ENCODE assay signal across 8 cellular contexts in the genomic region with DNA sequence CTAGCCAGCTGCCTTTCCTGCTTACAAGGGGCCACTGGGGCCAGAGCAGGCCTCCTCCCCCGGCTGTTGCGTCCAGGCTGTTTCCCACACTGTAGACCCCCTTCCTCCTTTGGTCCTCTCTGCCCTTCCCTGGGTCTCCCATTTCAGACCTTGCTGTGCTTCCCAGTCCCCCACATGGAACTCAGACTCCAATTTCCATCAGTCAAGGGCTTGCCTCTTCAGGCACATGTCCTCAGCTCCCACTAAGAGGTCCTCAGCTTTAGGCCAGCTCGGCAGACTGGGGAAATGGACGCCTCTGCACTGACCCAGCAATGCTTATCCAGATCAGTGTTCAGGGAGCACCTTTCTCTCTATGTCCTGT.
DNase-seq lines count a peak whose midpoint lies in the region; ATAC-seq, FAIRE-seq and TF ChIP-seq lines count a peak whose summit lies in the region.

No MANE protein-coding gene starts in this region.

- no peaks in the 10 kb centered on the region for H3F3A ChIP-seq in Loucy (ENCODE audit: low read depth)

- H3K4me3 Mint-ChIP-seq in activated T-helper 1 cell treated with anti-CD3 and anti-CD28 coated beads, Interleukin-12 subunit alpha, Interleukin-12 subunit beta, Interleukin-2, Interleukin-4 antibody, amounts not matched to agents 30 ng/mL and 10 ng/mL and 1 ng/mL, durations not matched to agents 14 hours and 24 hours and 36 hours: peak overlapping the region; percentile 79

- POLR2A ChIA-PET in HepG2 (lab: Yijun Ruan, JAX): interaction anchor here (1.1 to 1.9 kb wide), 12 partner anchors 11 to 464 kb away, joined by 3 to 21 read pairs (median 6); a partner anchor contains a TSS

- H3K36me3 Mint-ChIP-seq in activated T-helper 1 cell treated with anti-CD3 and anti-CD28 coated beads, Interleukin-12 subunit alpha, Interleukin-12 subunit beta, Interleukin-2, Interleukin-4 antibody, amounts not matched to agents 30 ng/mL and 10 ng/mL and 1 ng/mL, durations not matched to agents 14 hours and 24 hours and 36 hours (ENCODE audit: low read depth): no peaks in the 10 kb centered on the region

- H3K4me1 ChIP-seq in Loucy (ENCODE audit: insufficient read depth, low read length, poor library complexity, severe bottlenecking) (peaks cover 14% of the 10 kb centered on the region), HepG2 (ENCODE audit: insufficient read depth, low read length) (peaks cover 20% of the 10 kb centered on the region), subcutaneous abdominal adipose tissue (ENCODE audit: control insufficient read depth in 5 of 5, insufficient read depth in 5 of 5, low read length in 5 of 5) (peaks cover 2 to 9% (median 7%) of the 10 kb centered on the region in 5 donors)

- BruUV-seq in HepG2 (replicated peaks; lab: Mats Ljungman, UMichigan): no TSS peak

- no peak for TF ChIP-seq RAD21 in HepG2 (CRISPR knock-in tag; IDR thresholded peaks at IDR 0.05)

- H3K36me3 ChIP-seq in Loucy (ENCODE audit: insufficient read depth, low read length) (no peaks in the 10 kb centered on the region), HepG2 (replicated peaks in 1 of 2; ENCODE audit: control insufficient read depth in 1 of 2, insufficient read depth in 2 of 2, low read length in 2 of 2) (no peaks in the 10 kb centered on the region), subcutaneous abdominal adipose tissue (ENCODE audit: control insufficient read depth in 5 of 5, insufficient read depth in 5 of 5, low read length in 5 of 5) (no peaks in the 10 kb centered on the region)

- intact Hi-C loops in activated T-helper 1 cell treated with anti-CD3 and anti-CD28 coated beads, Interleukin-12 subunit alpha, Interleukin-12 subunit beta, Interleukin-2, Interleukin-4 antibody, amounts not matched to agents 30 ng/mL and 10 ng/mL and 1 ng/mL, durations not matched to agents 14 hours and 24 hours and 36 hours (cut with micrococcal nuclease): loop anchor here (1.0 to 5.0 kb wide), 17 partner anchors 10 to 735 kb away; a partner anchor contains a TSS
- intact Hi-C loops in HepG2 (cut with micrococcal nuclease; ENCODE audit: unreplicated experiment): loop anchor here (1.0 to 5.0 kb wide), 5 partner anchors 22 to 175 kb away; a partner anchor contains a TSS

- no peaks in the 10 kb centered on the region for H4K20me1 ChIP-seq in Loucy (ENCODE audit: insufficient read depth, low read length, poor library complexity, severe bottlenecking)
- H4K20me1 ChIP-seq in HepG2 (ENCODE audit: insufficient read depth, low read length): no peaks in the 10 kb centered on the region

- peaks cover 6% of the 10 kb centered on the region for H3K9me3 Mint-ChIP-seq in activated T-helper 1 cell treated with anti-CD3 and anti-CD28 coated beads, Interleukin-12 subunit alpha, Interleukin-12 subunit beta, Interleukin-2, Interleukin-4 antibody, amounts not matched to agents 30 ng/mL and 10 ng/mL and 1 ng/mL, durations not matched to agents 14 hours and 24 hours and 36 hours

- no peak for TF ChIP-seq EP300 in HepG2 (IDR thresholded peaks at IDR 0.05; ENCODE audit: low read depth in 2 of 2, low read length in 2 of 2)
- no peak for TF ChIP-seq EP300 in HepG2 (CRISPR knock-in tag; IDR thresholded peaks at IDR 0.05; ENCODE audit: borderline replicate concordance)

- H3K9ac ChIP-seq in Loucy (ENCODE audit: low read depth, low read length, poor library complexity, severe bottlenecking) (peak overlapping the region; percentile 64), HepG2 (ENCODE audit: insufficient read depth, low read depth, low read length) (peak overlapping the region; percentile 48; the same call in 1 of the 2 replicates), subcutaneous abdominal adipose tissue (ENCODE audit: low read length in 5 of 5) (peak overlapping the region in 4 of 5 donors; percentile 27 to 72 (median 64))

- peak overlapping the region; percentile 75; the same call in 1 of the 2 replicates for H2AFZ ChIP-seq in Loucy (ENCODE audit: low read length)
- H2AFZ ChIP-seq in HepG2 (ENCODE audit: low read length): peak overlapping the region; percentile 7

- H3K27me3 ChIP-seq in Loucy (ENCODE audit: insufficient read depth, low read length, poor library complexity, severe bottlenecking) (peaks cover 8% of the 10 kb centered on the region), HepG2 (ENCODE audit: control insufficient read depth in 1 of 2, insufficient read depth in 2 of 2, low read length in 2 of 2) (no peaks in the 10 kb centered on the region; a peak in 1 of 5 replicates), subcutaneous abdominal adipose tissue (ENCODE audit: control insufficient read depth in 5 of 5, insufficient read depth in 4 of 5, low read length in 5 of 5) (no peaks in the 10 kb centered on the region)

- peak; percentile 58 for ATAC-seq in HepG2
- ATAC-seq in HG03442 (IDR thresholded peaks at IDR 0.05; ENCODE audit: unreplicated experiment): no peak
- no peak for ATAC-seq in HG03460 (IDR thresholded peaks at IDR 0.05; ENCODE audit: unreplicated experiment)

- CTCF ChIA-PET in HepG2 (lab: Yijun Ruan, JAX; ENCODE audit: low intra/inter-chr PET ratio, low total read pairs): interaction anchor here (1.2 to 1.9 kb wide), 3 partner anchors 22 to 99 kb away, joined by 4 to 27 read pairs (median 10); a partner anchor contains a TSS

- peak overlapping the region; percentile 58 for H3K4me3 ChIP-seq in Loucy (ENCODE audit: low read length, poor library complexity, severe bottlenecking)
- H3K4me3 ChIP-seq in HepG2 (replicated peaks in 1 of 3; ENCODE audit: insufficient read depth in 1 of 3, low read depth in 2 of 3, low read length in 3 of 3): peak overlapping the region in 2 of 3 experiments; percentile 50 to 65; a peak in 2 of 6 replicates
- peak overlapping the region; percentile 3 to 70 (median 57) for H3K4me3 ChIP-seq in subcutaneous abdominal adipose tissue (ENCODE audit: low read depth in 1 of 5, low read length in 5 of 5)

- H3K79me2 ChIP-seq in Loucy (ENCODE audit: insufficient read depth, low read length): no peaks in the 10 kb centered on the region
- H3K79me2 ChIP-seq in HepG2 (ENCODE audit: insufficient read depth, low read length): no peaks in the 10 kb centered on the region

- FAIRE-seq in HepG2 (lab: Jason Lieb, UNC): no peak

- H3K27ac ChIP-seq in HepG2 (ENCODE audit: extremely low read length, insufficient read depth, low read length): peak overlapping the region; percentile 41
- H3K27ac ChIP-seq in subcutaneous abdominal adipose tissue (ENCODE audit: low read depth, low read length): peak overlapping the region; percentile 73

- H3K4me2 ChIP-seq in Loucy (ENCODE audit: low read depth, low read length, poor library complexity, severe bottlenecking) (peak overlapping the region; percentile 75), HepG2 (ENCODE audit: low read depth, low read length) (peak overlapping the region; percentile 90)

- in situ Hi-C loops in HepG2 (cut with HindIII; ENCODE audit: extremely low pct_ligation_motif_present, low pct_unique_long_range_greater_than_20kb): loop anchor here (5.0 kb wide), 1 partner anchor 99 kb away; a partner anchor contains a TSS

- no peaks in the 10 kb centered on the region for H3K27me3 Mint-ChIP-seq in activated T-helper 1 cell treated with anti-CD3 and anti-CD28 coated beads, Interleukin-12 subunit alpha, Interleukin-12 subunit beta, Interleukin-2, Interleukin-4 antibody, amounts not matched to agents 30 ng/mL and 10 ng/mL and 1 ng/mL, durations not matched to agents 14 hours and 24 hours and 36 hours (ENCODE audit: insufficient read depth)

- TF ChIP-seq POLR2A in HepG2 (IDR thresholded peaks at IDR 0.05; ENCODE audit: insufficient read depth in 1 of 2, low read depth in 2 of 2, low read length in 2 of 2): no peak

- WGBS in HepG2 (ENCODE audit: low lambda C conversion rate): 70% methylated on average over 4 of the region's 4 CpGs

- H3K9me2 ChIP-seq in Loucy (replicated peaks; ENCODE audit: low read depth, low read length): no peaks in the 10 kb centered on the region

- TF ChIP-seq CTCF in Loucy (conservative IDR thresholded peaks at IDR 0.05; ENCODE audit: low read length) (no peak), HepG2 (CRISPR knock-in tag; IDR thresholded peaks at IDR 0.05) (no peak)

- DNase-seq in activated T-helper 1 cell treated with anti-CD3 and anti-CD28 coated beads, Interleukin-12 subunit alpha, Interleukin-12 subunit beta, Interleukin-2, Interleukin-4 antibody, amounts not matched to agents 30 ng/mL and 10 ng/mL and 1 ng/mL, durations not matched to agents 14 hours and 24 hours and 36 hours (ENCODE audit: low spot score): no peak
- DNase-seq in HepG2 (ENCODE audit: low spot score) (no peak), NCI-H774 (lab: John Stamatoyannopoulos, UW) (no peak), mesenteric fat pad (ENCODE audit: low spot score) (no peak)

- peaks cover 40% of the 10 kb centered on the region for H3K4me1 Mint-ChIP-seq in activated T-helper 1 cell treated with anti-CD3 and anti-CD28 coated beads, Interleukin-12 subunit alpha, Interleukin-12 subunit beta, Interleukin-2, Interleukin-4 antibody, amounts not matched to agents 30 ng/mL and 10 ng/mL and 1 ng/mL, durations not matched to agents 14 hours and 24 hours and 36 hours (ENCODE audit: low read depth)

- H3K9me3 ChIP-seq in Loucy (ENCODE audit: insufficient read depth, low read depth, low read length) (no peaks in the 10 kb centered on the region), HepG2 (ENCODE audit: low read length) (no peaks in the 10 kb centered on the region), subcutaneous abdominal adipose tissue (ENCODE audit: control insufficient read depth in 5 of 5, low read length in 5 of 5) (no peaks in the 10 kb centered on the region)

- H3K27ac Mint-ChIP-seq in activated T-helper 1 cell treated with anti-CD3 and anti-CD28 coated beads, Interleukin-12 subunit alpha, Interleukin-12 subunit beta, Interleukin-2, Interleukin-4 antibody, amounts not matched to agents 30 ng/mL and 10 ng/mL and 1 ng/mL, durations not matched to agents 14 hours and 24 hours and 36 hours: peak overlapping the region; percentile 99

TF ChIP-seq in HepG2, 621 proteins besides CTCF, POLR2A, EP300 and RAD21 (continues in another document):
- TF ChIP-seq ZMYM2 (CRISPR knock-in tag; IDR thresholded peaks at IDR 0.05) (0 out of 2 replicates have a peak, but pooled peaks have one; percentile 4), ZNF660 (CRISPR knock-in tag; IDR thresholded peaks at IDR 0.05; ENCODE audit: borderline replicate concordance, low read depth) (no peak), ZNF431 (CRISPR knock-in tag; IDR thresholded peaks at IDR 0.05; ENCODE audit: borderline replicate concordance, low read depth) (0 out of 2 replicates have a peak, but pooled peaks have one; percentile 7)
